12 cellular contexts compared by ENCODE assay signal in the genomic region with DNA sequence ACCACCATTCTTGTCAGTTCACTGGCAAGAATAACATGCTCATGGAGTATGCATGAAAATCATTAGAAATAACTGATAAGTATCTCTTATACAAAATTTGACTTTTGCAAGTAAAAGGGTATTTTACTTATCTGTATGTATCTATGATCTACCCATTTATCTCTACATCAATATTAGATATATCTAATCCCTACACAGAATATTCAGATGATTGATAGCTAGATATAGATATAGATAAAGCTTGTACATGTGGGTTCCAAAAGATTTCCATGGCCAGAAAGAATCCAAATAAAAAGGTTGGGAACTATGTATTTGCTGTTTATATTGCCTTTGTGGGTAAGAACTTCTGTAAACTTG.
DNase-seq lines count a peak whose midpoint lies in the region; ATAC-seq and TF ChIP-seq lines count a peak whose summit lies in the region.
"Had no signal": no experiment of that assay in that cellular context is flagged by ENCODE, and none has a peak within 500 bp of the region (broad histone marks: within the 10 kb centered on the region; RNA-seq: fewer than 3 reads in every experiment).

No MANE protein-coding gene starts in this region.

- H3K36me3 ChIP-seq in RWPE2 (ENCODE audit: low read depth) (no peaks in the 10 kb centered on the region), rectal smooth muscle tissue (ENCODE audit: control insufficient read depth, insufficient read depth, low read length) (no peaks in the 10 kb centered on the region)

- no peak for ATAC-seq in RWPE2 (ENCODE audit: low read depth)
- no peak for ATAC-seq in effector memory CD8-positive, alpha-beta T cell (replicated peaks)
- ATAC-seq: GM23338 had no signal

- H3K27me3 ChIP-seq in RWPE2 (ENCODE audit: insufficient read depth, poor library complexity, severe bottlenecking) (no peaks in the 10 kb centered on the region), rectal smooth muscle tissue (ENCODE audit: control insufficient read depth, insufficient read depth, low read length) (no peaks in the 10 kb centered on the region)
- H3K27me3 ChIP-seq: dorsolateral prefrontal cortex had no signal

- intact Hi-C loops in CD14-positive monocyte (cut with micrococcal nuclease): no loop called here

- DNase-seq in CD14-positive monocyte (ENCODE audit: low spot score) (no peak), RWPE2 (ENCODE audit: low spot score) (no peak), glomerular visceral epithelial cell (ENCODE audit: extremely low spot score) (no peak), SKM-1 treated with dmso at 0.1 percent for 144 hours (lab: John Stamatoyannopoulos, UW; ENCODE audit: unreplicated experiment) (no peak), T-helper 9 cell (no peak), NCI-H1105 (lab: John Stamatoyannopoulos, UW) (no peak)
- no peak for DNase-seq in effector memory CD8-positive, alpha-beta T cell
- DNase-seq: DMS153, dorsolateral prefrontal cortex had no signal

- H3K9me3 ChIP-seq in RWPE2 (ENCODE audit: severe bottlenecking): no peaks in the 10 kb centered on the region

- H3K27me3 Mint-ChIP-seq in CD14-positive monocyte (ENCODE audit: low read depth in 3 of 3): peaks cover 0 to 3% (median 0%) of the 10 kb centered on the region in 3 donors
- no peaks in the 10 kb centered on the region for H3K27me3 Mint-ChIP-seq in effector memory CD8-positive, alpha-beta T cell

- peaks cover 3% of the 10 kb centered on the region in 2 donors for H3K36me3 Mint-ChIP-seq in CD14-positive monocyte
- no peaks in the 10 kb centered on the region for H3K36me3 Mint-ChIP-seq in effector memory CD8-positive, alpha-beta T cell (ENCODE audit: insufficient read depth)

- no peak overlapping the region for H3K4me3 Mint-ChIP-seq in CD14-positive monocyte
- H3K4me3 Mint-ChIP-seq in effector memory CD8-positive, alpha-beta T cell: peak overlapping the region in 1 of 2 donors; percentile 10
- H3K4me3 Mint-ChIP-seq: GM23338 had no signal

- TF ChIP-seq CTCF in CD14-positive monocyte (IDR thresholded peaks at IDR 0.05) (no peak), RWPE2 (IDR thresholded peaks at IDR 0.05; ENCODE audit: poor library complexity, severe bottlenecking) (no peak)

- no peak overlapping the region for H3K9ac ChIP-seq in rectal smooth muscle tissue (ENCODE audit: low read length)

- peaks cover 0 to 3% (median 0%) of the 10 kb centered on the region in 7 donors for H3K9me3 Mint-ChIP-seq in CD14-positive monocyte
- H3K9me3 Mint-ChIP-seq in effector memory CD8-positive, alpha-beta T cell: no peaks in the 10 kb centered on the region
- H3K9me3 Mint-ChIP-seq: GM23338 had no signal

- H3K27ac ChIP-seq in RWPE2 (ENCODE audit: poor library complexity, severe bottlenecking) (peak overlapping the region; percentile 91), rectal smooth muscle tissue (ENCODE audit: low read depth, low read length) (peak overlapping the region; percentile 60)
- H3K27ac ChIP-seq: SK-N-MC had no signal

- H3K4me1 ChIP-seq in RWPE2 (ENCODE audit: insufficient read depth, poor library complexity, severe bottlenecking): peaks cover 36% of the 10 kb centered on the region
- H3K4me1 ChIP-seq in rectal smooth muscle tissue (ENCODE audit: control insufficient read depth, insufficient read depth, low read length): peaks cover 26% of the 10 kb centered on the region

- peaks cover 29% of the 10 kb centered on the region for H3K4me1 Mint-ChIP-seq in CD14-positive monocyte
- H3K4me1 Mint-ChIP-seq in effector memory CD8-positive, alpha-beta T cell (ENCODE audit: low read depth in 2 of 2): peaks cover 23 to 26% of the 10 kb centered on the region in 2 donors

- peak overlapping the region; percentile 85 to 99 (median 97) for H3K27ac Mint-ChIP-seq in CD14-positive monocyte
- peak overlapping the region; percentile 77 to 84 for H3K27ac Mint-ChIP-seq in effector memory CD8-positive, alpha-beta T cell
- H3K27ac Mint-ChIP-seq: GM23338 had no signal

- no peak overlapping the region for H3K4me3 ChIP-seq in RWPE2 (ENCODE audit: severe bottlenecking)
- H3K4me3 ChIP-seq in rectal smooth muscle tissue (ENCODE audit: low read length): no peak overlapping the region
- H3K4me3 ChIP-seq: dorsolateral prefrontal cortex, GM23338, SK-N-MC had no signal
